Comparison of ENCODE assay signal across 20 cellular contexts in genomic region chr1:206835186-206835585, GRCh38. TPM values are rescaled to one million over a fixed set of nuclear protein-coding genes. Genes with fewer than 3 reads are reported as not detected.
A peak's percentile ranks its signal among the peaks of the same experiment; 100 is the strongest.
DNase-seq lines count a peak whose midpoint lies in the region; ATAC-seq and TF ChIP-seq lines count a peak whose summit lies in the region.
"Had no signal": no experiment of that assay in that cellular context is flagged by ENCODE, and none has a peak within 500 bp of the region (broad histone marks: within the 10 kb centered on the region; RNA-seq: fewer than 3 reads in every experiment).

No MANE protein-coding gene starts in this region.

- H3K4me3 ChIP-seq in mesenchymal stem cell (ENCODE audit: insufficient read depth in 1 of 2, low read depth in 1 of 2, low read length in 2 of 2) (no peak overlapping the region), transverse colon (no peak overlapping the region)

- peak overlapping the region; percentile 8 for H2BK15ac ChIP-seq in mesenchymal stem cell (ENCODE audit: low read depth, poor library complexity, severe bottlenecking)

- H3K9ac ChIP-seq in mesenchymal stem cell (ENCODE audit: low read length) = no peak overlapping the region

- TF ChIP-seq POLR2A in transverse colon (IDR thresholded peaks at IDR 0.05) = no peak

- in situ Hi-C loops in transverse colon (cut with MboI; ENCODE audit: low pct_ligation_motif_present in 1 of 4, low pct_unique_long_range_greater_than_20kb in 1 of 4, low sequenced_read_pairs in 3 of 4) = no loop called here

- DNase-seq in DMS53 (lab: John Stamatoyannopoulos, UW) = peak; percentile 29
- DNase-seq in DMS53 treated with DMSO at 0.1 percent for 48 hours (lab: John Stamatoyannopoulos, UW; ENCODE audit: unreplicated experiment) = no peak
- DNase-seq in LHCN-M2 (ENCODE audit: low read depth) = peak; percentile 38
- peak; percentile 72 for DNase-seq in NCI-H2196 (lab: John Stamatoyannopoulos, UW; ENCODE audit: unreplicated experiment)
- no peak for DNase-seq in mesenchymal stem cell
- DNase-seq in transverse colon = no peak
- DNase-seq: BE2C; CD8-positive, alpha-beta memory T cell; NCI-H1694; NCI-H2171; NCI-H510A treated with DMSO at 0.1 percent for 48 hours; NCI-H82 had no signal

- H3K23ac ChIP-seq in mesenchymal stem cell (ENCODE audit: low read length in 2 of 2) = no peak overlapping the region

- no peak overlapping the region for H3K4me2 ChIP-seq in mesenchymal stem cell (ENCODE audit: low read length, poor library complexity, severe bottlenecking)

- 63% methylated on average over 3 of the region's 3 CpGs for WGBS in mesenchymal stem cell
- 34% methylated on average over 3 of the region's 3 CpGs; no CpG with 5 or more reads in 1 of the 2 donors for WGBS in transverse colon (ENCODE audit: low coverage in 1 of 2), 2 donors

- H2BK5ac ChIP-seq in mesenchymal stem cell (ENCODE audit: low read depth, low read length, poor library complexity, severe bottlenecking) = no peak overlapping the region

- no peak overlapping the region for H3K27ac ChIP-seq in mesenchymal stem cell (ENCODE audit: low read length, poor library complexity, severe bottlenecking)
- no peak overlapping the region for H3K27ac ChIP-seq in transverse colon
- H3K27ac ChIP-seq: 22Rv1 had no signal

- H2BK12ac ChIP-seq in mesenchymal stem cell (ENCODE audit: low read length in 2 of 2) = peak overlapping the region in 1 of 2 experiments; percentile 93

- no peak overlapping the region for H3K4ac ChIP-seq in mesenchymal stem cell (ENCODE audit: low read depth in 1 of 2, low read length in 2 of 2)

- peak overlapping the region; percentile 8 to 37 for H3K18ac ChIP-seq in mesenchymal stem cell (ENCODE audit: low read depth in 1 of 2, low read length in 2 of 2)

- H3K14ac ChIP-seq in mesenchymal stem cell (ENCODE audit: low read length in 2 of 2) = no peak overlapping the region

- H2AK5ac ChIP-seq in mesenchymal stem cell (ENCODE audit: low read length, severe bottlenecking) = no peak overlapping the region

- ATAC-seq in HG02610 (IDR thresholded peaks at IDR 0.05; ENCODE audit: unreplicated experiment) = no peak
- no peak for ATAC-seq in GM21447 (IDR thresholded peaks at IDR 0.05; ENCODE audit: unreplicated experiment)
- ATAC-seq: Panc1 had no signal

- H3K36me3 ChIP-seq in mesenchymal stem cell (ENCODE audit: control insufficient read depth in 1 of 2, insufficient read depth in 2 of 2, low read depth in 1 of 2, low read length in 2 of 2) = no peaks in the 10 kb centered on the region
- no peaks in the 10 kb centered on the region for H3K36me3 ChIP-seq in transverse colon
- H3K36me3 ChIP-seq: BE2C had no signal

- H3K4me1 ChIP-seq in mesenchymal stem cell (ENCODE audit: control insufficient read depth, insufficient read depth, low read depth, low read length) = peaks cover 5% of the 10 kb centered on the region
- H3K4me1 ChIP-seq in transverse colon = peaks cover 0 to 19% (median 0%) of the 10 kb centered on the region in 4 donors

- no peak overlapping the region for H4K91ac ChIP-seq in mesenchymal stem cell (ENCODE audit: low read length)

- H2AFZ ChIP-seq in mesenchymal stem cell (ENCODE audit: low read depth, low read length) = no peak overlapping the region

- H4K8ac ChIP-seq in mesenchymal stem cell (ENCODE audit: low read length) = no peak overlapping the region

- H3K9me3 ChIP-seq in mesenchymal stem cell (ENCODE audit: control insufficient read depth, low read length) = no peaks in the 10 kb centered on the region
- H3K9me3 ChIP-seq in transverse colon = no peaks in the 10 kb centered on the region
- H3K9me3 ChIP-seq: BE2C had no signal

- no peak for TF ChIP-seq CTCF in transverse colon (IDR thresholded peaks at IDR 0.05)

- peaks cover 11 to 34% of the 10 kb centered on the region in 2 experiments for H3K27me3 ChIP-seq in mesenchymal stem cell (ENCODE audit: control insufficient read depth in 1 of 2, insufficient read depth in 1 of 2, low read length in 2 of 2)
- H3K27me3 ChIP-seq in transverse colon = peaks cover 15% of the 10 kb centered on the region
- H3K27me3 ChIP-seq: BE2C had no signal

- H2BK120ac ChIP-seq in mesenchymal stem cell (ENCODE audit: low read depth, low read length) = no peak overlapping the region

- no peak for TF ChIP-seq EP300 in transverse colon (IDR thresholded peaks at IDR 0.05; ENCODE audit: low read depth)

- no peaks in the 10 kb centered on the region for H3K79me1 ChIP-seq in mesenchymal stem cell (replicated peaks; ENCODE audit: low read length, poor library complexity, severe bottlenecking)

- intact Hi-C loops in transverse colon (cut with DNase I; ENCODE audit: low total_unique reads) = no loop called here

RNA-seq across cellular contexts. Expression of gene IL20, which starts 30.2 kb away (rescaled TPM):
- total RNA-seq in LHCN-M2 (2014; rRNA removed) (not detected in 2 replicates), transverse colon (not detected)
- polyA plus RNA-seq in LHCN-M2 (2012) = not detected
- not detected for polyA plus RNA-seq in mesenchymal stem cell (2013, experiment 1 of 2)
- polyA plus RNA-seq in mesenchymal stem cell (2013, experiment 2 of 2) = not detected
- total RNA-seq: CD8-positive, alpha-beta memory T cell; G401; HT1080; Right ventricle myocardium inferior had no signal
- polyA plus RNA-seq: AG04450; CD8-positive, alpha-beta memory T cell had no signal

Comparison
In these comparisons a context has a peak if more than half of its experiments do, and no peak if none do; other contexts are left out.
1. DNase-seq: peak in DMS53 (single experiment), LHCN-M2 (single experiment) and NCI-H2196 (single experiment); none in DMS53 treated with DMSO at 0.1 percent for 48 hours (single experiment), mesenchymal stem cell (single experiment) and transverse colon (single experiment).